1 cellular context compared by ENCODE assay signal in genomic region chr17:43372273-43372911, GRCh38.
TF ChIP-seq lines count a peak whose summit lies in the region.

No MANE protein-coding gene starts in this region.

TF ChIP-seq in GM12878, 131 proteins besides CTCF, POLR2A, EP300 and RAD21 (continued from another document and continues in another):
- TF ChIP-seq CUX1 (IDR thresholded peaks at IDR 0.05; ENCODE audit: insufficient replicate concordance, low read depth, low read length) (no peak), IKZF2 (IDR thresholded peaks at IDR 0.05) (peak; percentile 91 to 92), HDGF (IDR thresholded peaks at IDR 0.05) (no peak), POU2F2 (IDR thresholded peaks at IDR 0.05; ENCODE audit: borderline replicate concordance, low read depth, low read length) (no peak), BRCA1 (IDR thresholded peaks at IDR 0.05; ENCODE audit: low read depth, low read length) (no peak), CHD1 (IDR thresholded peaks at IDR 0.05; ENCODE audit: low read depth, low read length) (no peak), NR2C2 (IDR thresholded peaks at IDR 0.05; ENCODE audit: borderline replicate concordance, control insufficient read depth, insufficient read length, low read depth) (no peak), NBN (IDR thresholded peaks at IDR 0.05) (0 out of 2 replicates have a peak, but pooled peaks have one; percentile 50), KAT2A (conservative IDR thresholded peaks at IDR 0.05; ENCODE audit: control insufficient read depth, low read depth, low read length) (no peak), POLR2AphosphoS2 (IDR thresholded peaks at IDR 0.05; ENCODE audit: low read depth, low read length) (no peak), SREBF1 (IDR thresholded peaks at IDR 0.05; ENCODE audit: low read length) (no peak), CBX5 (IDR thresholded peaks at IDR 0.05; ENCODE audit: low read depth) (no peak), FOXM1 (IDR thresholded peaks at IDR 0.05; ENCODE audit: low read depth, low read length) (no peak), ASH2L (IDR thresholded peaks at IDR 0.05; ENCODE audit: borderline replicate concordance, low read depth) (no peak), RUNX3 (IDR thresholded peaks at IDR 0.05; ENCODE audit: low read length) (peak; percentile 53), EED (IDR thresholded peaks at IDR 0.05; ENCODE audit: low read depth) (peak; percentile 93), BCL3 (IDR thresholded peaks at IDR 0.05; ENCODE audit: borderline replicate concordance, insufficient read depth, low read depth, low read length, poor library complexity, severe bottlenecking) (no peak), WRNIP1 (IDR thresholded peaks at IDR 0.05; ENCODE audit: borderline replicate concordance, low read depth, low read length) (no peak), NRF1 (conservative IDR thresholded peaks at IDR 0.05; ENCODE audit: low read depth, low read length) (no peak), SIN3A (IDR thresholded peaks at IDR 0.05; ENCODE audit: low read depth, low read length) (no peak), SUPT20H (IDR thresholded peaks at IDR 0.05; ENCODE audit: borderline replicate concordance, control insufficient read depth, low read depth, low read length) (no peak), BMI1 (IDR thresholded peaks at IDR 0.05; ENCODE audit: borderline replicate concordance) (no peak), CHD4 (IDR thresholded peaks at IDR 0.05) (no peak), MYC (IDR thresholded peaks at IDR 0.05; ENCODE audit: insufficient read depth, insufficient read length, insufficient replicate concordance, low read length, severe bottlenecking) (no peak), ZBED1 (IDR thresholded peaks at IDR 0.05; ENCODE audit: borderline replicate concordance) (no peak), KDM1A (IDR thresholded peaks at IDR 0.05; ENCODE audit: borderline replicate concordance) (no peak), TBL1XR1 (IDR thresholded peaks at IDR 0.05; ENCODE audit: low read depth, low read length) (no peak), HDAC2 (IDR thresholded peaks at IDR 0.05) (no peak), ETV6 (conservative IDR thresholded peaks at IDR 0.05 in 1 of 2, IDR thresholded peaks at IDR 0.05 in 1 of 2; ENCODE audit: borderline replicate concordance in 1 of 2, low read depth in 1 of 2) (no peak), MTA2 (IDR thresholded peaks at IDR 0.05; ENCODE audit: low read depth) (peak; percentile 73), IRF4 (IDR thresholded peaks at IDR 0.05; ENCODE audit: low read depth, low read length) (peak; percentile 68), MTA3 (IDR thresholded peaks at IDR 0.05; ENCODE audit: borderline replicate concordance, low read length) (0 out of 2 replicates have a peak, but pooled peaks have one; percentile 59), STAT3 (IDR thresholded peaks at IDR 0.05; ENCODE audit: low read depth, low read length) (no peak), ESRRA (IDR thresholded peaks at IDR 0.05; ENCODE audit: low read length) (no peak), RAD51 (IDR thresholded peaks at IDR 0.05) (peak; percentile 47; the same call in 1 of the 2 replicates), ZBTB40 (IDR thresholded peaks at IDR 0.05; ENCODE audit: borderline replicate concordance) (no peak), SP1 (IDR thresholded peaks at IDR 0.05; ENCODE audit: low read depth, low read length) (no peak), JUND (IDR thresholded peaks at IDR 0.05; ENCODE audit: low read depth, low read length) (no peak)
- TF ChIP-seq, protein P1, sequence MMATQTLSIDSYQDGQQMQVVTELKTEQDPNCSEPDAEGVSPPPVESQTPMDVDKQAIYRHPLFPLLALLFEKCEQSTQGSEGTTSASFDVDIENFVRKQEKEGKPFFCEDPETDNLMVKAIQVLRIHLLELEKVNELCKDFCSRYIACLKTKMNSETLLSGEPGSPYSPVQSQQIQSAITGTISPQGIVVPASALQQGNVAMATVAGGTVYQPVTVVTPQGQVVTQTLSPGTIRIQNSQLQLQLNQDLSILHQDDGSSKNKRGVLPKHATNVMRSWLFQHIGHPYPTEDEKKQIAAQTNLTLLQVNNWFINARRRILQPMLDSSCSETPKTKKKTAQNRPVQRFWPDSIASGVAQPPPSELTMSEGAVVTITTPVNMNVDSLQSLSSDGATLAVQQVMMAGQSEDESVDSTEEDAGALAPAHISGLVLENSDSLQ (IDR thresholded peaks at IDR 0.05) = peak; percentile 68
- TF ChIP-seq, protein P2, sequence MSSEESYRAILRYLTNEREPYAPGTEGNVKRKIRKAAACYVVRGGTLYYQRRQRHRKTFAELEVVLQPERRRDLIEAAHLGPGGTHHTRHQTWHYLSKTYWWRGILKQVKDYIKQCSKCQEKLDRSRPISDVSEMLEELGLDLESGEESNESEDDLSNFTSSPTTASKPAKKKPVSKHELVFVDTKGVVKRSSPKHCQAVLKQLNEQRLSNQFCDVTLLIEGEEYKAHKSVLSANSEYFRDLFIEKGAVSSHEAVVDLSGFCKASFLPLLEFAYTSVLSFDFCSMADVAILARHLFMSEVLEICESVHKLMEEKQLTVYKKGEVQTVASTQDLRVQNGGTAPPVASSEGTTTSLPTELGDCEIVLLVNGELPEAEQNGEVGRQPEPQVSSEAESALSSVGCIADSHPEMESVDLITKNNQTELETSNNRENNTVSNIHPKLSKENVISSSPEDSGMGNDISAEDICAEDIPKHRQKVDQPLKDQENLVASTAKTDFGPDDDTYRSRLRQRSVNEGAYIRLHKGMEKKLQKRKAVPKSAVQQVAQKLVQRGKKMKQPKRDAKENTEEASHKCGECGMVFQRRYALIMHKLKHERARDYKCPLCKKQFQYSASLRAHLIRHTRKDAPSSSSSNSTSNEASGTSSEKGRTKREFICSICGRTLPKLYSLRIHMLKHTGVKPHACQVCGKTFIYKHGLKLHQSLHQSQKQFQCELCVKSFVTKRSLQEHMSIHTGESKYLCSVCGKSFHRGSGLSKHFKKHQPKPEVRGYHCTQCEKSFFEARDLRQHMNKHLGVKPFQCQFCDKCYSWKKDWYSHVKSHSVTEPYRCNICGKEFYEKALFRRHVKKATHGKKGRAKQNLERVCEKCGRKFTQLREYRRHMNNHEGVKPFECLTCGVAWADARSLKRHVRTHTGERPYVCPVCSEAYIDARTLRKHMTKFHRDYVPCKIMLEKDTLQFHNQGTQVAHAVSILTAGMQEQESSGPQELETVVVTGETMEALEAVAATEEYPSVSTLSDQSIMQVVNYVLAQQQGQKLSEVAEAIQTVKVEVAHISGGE (CRISPR knock-in tag; IDR thresholded peaks at IDR 0.05) = no peak
- TF ChIP-seq, protein P3, sequence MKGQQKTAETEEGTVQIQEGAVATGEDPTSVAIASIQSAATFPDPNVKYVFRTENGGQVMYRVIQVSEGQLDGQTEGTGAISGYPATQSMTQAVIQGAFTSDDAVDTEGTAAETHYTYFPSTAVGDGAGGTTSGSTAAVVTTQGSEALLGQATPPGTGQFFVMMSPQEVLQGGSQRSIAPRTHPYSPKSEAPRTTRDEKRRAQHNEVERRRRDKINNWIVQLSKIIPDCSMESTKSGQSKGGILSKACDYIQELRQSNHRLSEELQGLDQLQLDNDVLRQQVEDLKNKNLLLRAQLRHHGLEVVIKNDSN (IDR thresholded peaks at IDR 0.05; ENCODE audit: borderline replicate concordance, extremely low read length, insufficient read depth, low read depth, low read length) = no peak
- TF ChIP-seq, protein P4, sequence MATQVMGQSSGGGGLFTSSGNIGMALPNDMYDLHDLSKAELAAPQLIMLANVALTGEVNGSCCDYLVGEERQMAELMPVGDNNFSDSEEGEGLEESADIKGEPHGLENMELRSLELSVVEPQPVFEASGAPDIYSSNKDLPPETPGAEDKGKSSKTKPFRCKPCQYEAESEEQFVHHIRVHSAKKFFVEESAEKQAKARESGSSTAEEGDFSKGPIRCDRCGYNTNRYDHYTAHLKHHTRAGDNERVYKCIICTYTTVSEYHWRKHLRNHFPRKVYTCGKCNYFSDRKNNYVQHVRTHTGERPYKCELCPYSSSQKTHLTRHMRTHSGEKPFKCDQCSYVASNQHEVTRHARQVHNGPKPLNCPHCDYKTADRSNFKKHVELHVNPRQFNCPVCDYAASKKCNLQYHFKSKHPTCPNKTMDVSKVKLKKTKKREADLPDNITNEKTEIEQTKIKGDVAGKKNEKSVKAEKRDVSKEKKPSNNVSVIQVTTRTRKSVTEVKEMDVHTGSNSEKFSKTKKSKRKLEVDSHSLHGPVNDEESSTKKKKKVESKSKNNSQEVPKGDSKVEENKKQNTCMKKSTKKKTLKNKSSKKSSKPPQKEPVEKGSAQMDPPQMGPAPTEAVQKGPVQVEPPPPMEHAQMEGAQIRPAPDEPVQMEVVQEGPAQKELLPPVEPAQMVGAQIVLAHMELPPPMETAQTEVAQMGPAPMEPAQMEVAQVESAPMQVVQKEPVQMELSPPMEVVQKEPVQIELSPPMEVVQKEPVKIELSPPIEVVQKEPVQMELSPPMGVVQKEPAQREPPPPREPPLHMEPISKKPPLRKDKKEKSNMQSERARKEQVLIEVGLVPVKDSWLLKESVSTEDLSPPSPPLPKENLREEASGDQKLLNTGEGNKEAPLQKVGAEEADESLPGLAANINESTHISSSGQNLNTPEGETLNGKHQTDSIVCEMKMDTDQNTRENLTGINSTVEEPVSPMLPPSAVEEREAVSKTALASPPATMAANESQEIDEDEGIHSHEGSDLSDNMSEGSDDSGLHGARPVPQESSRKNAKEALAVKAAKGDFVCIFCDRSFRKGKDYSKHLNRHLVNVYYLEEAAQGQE (IDR thresholded peaks at IDR 0.05; ENCODE audit: low read depth, low read length) = no peak
